1 cellular context compared by ENCODE assay signal in the genomic region with DNA sequence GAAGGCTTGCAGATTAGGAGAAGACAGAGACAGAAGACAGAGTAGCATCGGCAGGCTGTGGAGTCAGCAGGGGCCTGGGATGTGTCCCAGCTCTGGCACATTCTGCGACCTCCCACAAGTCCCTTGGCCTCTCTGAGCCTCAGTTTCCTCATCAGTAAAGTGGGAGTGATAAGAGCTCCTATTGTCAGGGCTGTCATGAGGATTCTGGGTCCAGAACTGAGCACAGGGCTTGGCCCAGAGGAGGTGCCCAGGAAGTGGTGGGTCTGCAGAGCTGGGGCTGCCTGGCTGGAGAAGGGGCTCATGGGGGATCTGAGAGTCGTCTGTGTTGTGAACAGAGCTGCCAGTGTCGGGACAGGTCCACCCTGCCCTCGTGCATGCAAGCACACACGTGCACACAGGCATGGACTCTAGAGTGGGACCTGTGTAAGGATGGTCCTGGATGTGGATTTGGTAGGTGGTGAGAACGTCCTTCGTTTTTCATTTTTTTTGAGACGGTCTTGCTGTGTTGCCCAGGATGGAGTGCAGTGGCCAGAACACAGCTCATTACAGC.
TF ChIP-seq lines count a peak whose summit lies in the region.

No MANE protein-coding gene starts in this region.

TF ChIP-seq in H1, 55 proteins besides CTCF, POLR2A, EP300 and RAD21 (continued from another document):
- TF ChIP-seq, protein P1, sequence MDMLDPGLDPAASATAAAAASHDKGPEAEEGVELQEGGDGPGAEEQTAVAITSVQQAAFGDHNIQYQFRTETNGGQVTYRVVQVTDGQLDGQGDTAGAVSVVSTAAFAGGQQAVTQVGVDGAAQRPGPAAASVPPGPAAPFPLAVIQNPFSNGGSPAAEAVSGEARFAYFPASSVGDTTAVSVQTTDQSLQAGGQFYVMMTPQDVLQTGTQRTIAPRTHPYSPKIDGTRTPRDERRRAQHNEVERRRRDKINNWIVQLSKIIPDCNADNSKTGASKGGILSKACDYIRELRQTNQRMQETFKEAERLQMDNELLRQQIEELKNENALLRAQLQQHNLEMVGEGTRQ (IDR thresholded peaks at IDR 0.05; ENCODE audit: low read length): no peak
- TF ChIP-seq SP4 (IDR thresholded peaks at IDR 0.05; ENCODE audit: low read length) (no peak), RFX5 (IDR thresholded peaks at IDR 0.05; ENCODE audit: borderline replicate concordance, low read depth, low read length) (no peak), RXRA (IDR thresholded peaks at IDR 0.05; ENCODE audit: insufficient read depth, low read depth, low read length) (no peak), ZNF274 (IDR thresholded peaks at IDR 0.05; ENCODE audit: borderline replicate concordance, extremely low read depth, low read length) (no peak)
